1 cellular context compared by ENCODE assay signal in genomic region chr21:33901421-33902288, GRCh38.
TF ChIP-seq lines count a peak whose summit lies in the region.

No MANE protein-coding gene starts in this region.

TF ChIP-seq in SK-N-SH, 30 proteins besides CTCF, POLR2A, EP300 and RAD21 (continued from another document):
- TF ChIP-seq REST (IDR thresholded peaks at IDR 0.05; ENCODE audit: low read depth, low read length) (no peak), RXRA (IDR thresholded peaks at IDR 0.05; ENCODE audit: borderline replicate concordance, low read depth) (no peak), GABPA (IDR thresholded peaks at IDR 0.05; ENCODE audit: low read depth) (no peak), POLR2AphosphoS5 (IDR thresholded peaks at IDR 0.05; ENCODE audit: low read depth, low read length) (no peak), ZBTB33 (IDR thresholded peaks at IDR 0.05; ENCODE audit: borderline replicate concordance, low read depth) (no peak), USF1 (IDR thresholded peaks at IDR 0.05; ENCODE audit: borderline replicate concordance, low read depth) (peak; percentile 70; the same call in 1 of the 2 replicates), MAX (IDR thresholded peaks at IDR 0.05; ENCODE audit: low read depth) (peak; percentile 71), IRF3 (IDR thresholded peaks at IDR 0.05; ENCODE audit: low read depth, low read length) (no peak), TAF1 (IDR thresholded peaks at IDR 0.05; ENCODE audit: borderline replicate concordance, low read depth, low read length) (no peak), MEF2A (IDR thresholded peaks at IDR 0.05; ENCODE audit: borderline replicate concordance, low read depth) (no peak), FOSL2 (IDR thresholded peaks at IDR 0.05; ENCODE audit: borderline replicate concordance, low read depth) (no peak), NFIC (IDR thresholded peaks at IDR 0.05; ENCODE audit: borderline replicate concordance) (no peak), USF2 (IDR thresholded peaks at IDR 0.05; ENCODE audit: borderline replicate concordance, low read depth, low read length) (no peak), RFX5 (IDR thresholded peaks at IDR 0.05; ENCODE audit: low read length) (no peak), FOXM1 (IDR thresholded peaks at IDR 0.05; ENCODE audit: low read depth) (no peak), MXI1 (IDR thresholded peaks at IDR 0.05; ENCODE audit: low read depth, low read length) (peak; percentile 44), EZH2phosphoT487 (IDR thresholded peaks at IDR 0.05; ENCODE audit: borderline replicate concordance, low read depth) (no peak), FOXJ3 (CRISPR knock-in tag; IDR thresholded peaks at IDR 0.05) (no peak), SMC3 (IDR thresholded peaks at IDR 0.05; ENCODE audit: low read depth, low read length) (peak; percentile 54), ELF1 (IDR thresholded peaks at IDR 0.05) (no peak), SIN3A (IDR thresholded peaks at IDR 0.05; ENCODE audit: borderline replicate concordance, low read depth, low read length) (0 out of 2 replicates have a peak, but pooled peaks have one; percentile 36)
